27 cellular contexts compared by ENCODE assay signal in genomic region chr1:974293-974640, GRCh38. TPM values are rescaled to one million over a fixed set of nuclear protein-coding genes. Genes with fewer than 3 reads are reported as not detected.
"Had no signal": no experiment of that assay in that cellular context is flagged by ENCODE, and none has a peak within 500 bp of the region (broad histone marks: within the 10 kb centered on the region; RNA-seq: fewer than 3 reads in every experiment).

No MANE protein-coding gene starts in this region.

- H3K36me3 ChIP-seq: lower lobe of right lung, neural progenitor cell, pancreas, prostate gland, right lobe of liver, tibial nerve, uterus had no signal

- H3K79me2 ChIP-seq: hepatocyte had no signal

- H3K9ac ChIP-seq: neural progenitor cell had no signal

- H3K9me3 ChIP-seq: heart left ventricle, lower lobe of right lung, pancreas, prostate gland, right lobe of liver, tibial nerve, uterus had no signal

- ATAC-seq: lower lobe of right lung; natural killer cell; pancreas; right lobe of liver; stimulated activated memory B cell treated with anti-CD40 and anti-IgM and Interleukin-4, amounts not matched to agents 10 μg/mL and 1 μg/mL and 100 μg/mL, for 72 hours; stimulated activated naive CD8-positive, alpha-beta T cell treated with anti-CD3 and anti-CD28 coated beads, Interleukin-15, amount 100 ng/mL, for 72 hours had no signal

- H2AFZ ChIP-seq: hepatocyte, neural progenitor cell had no signal

- FAIRE-seq: pancreas had no signal

- H3K4me1 ChIP-seq: neural progenitor cell, pancreas had no signal

- DNase-seq: islet precursor cell; lower lobe of right lung; mammary epithelial cell; mesendoderm; naive B cell; natural killer cell; nephron progenitor cell; stimulated activated CD4-positive, alpha-beta T cell treated with anti-CD3 and anti-CD28 coated beads, Interleukin-1b, Interleukin-23, amount 100 ng/mL, for 48 hours; stimulated activated CD4-positive, alpha-beta T cell treated with anti-CD3 and anti-CD28 coated beads, Interleukin-2, amount 100 ng/mL, for 48 hours; stimulated activated CD4-positive, alpha-beta T cell treated with anti-CD3 and anti-CD28 coated beads, Interleukin-4, amount 100 ng/mL, for 4 hours; stimulated activated CD8-positive, alpha-beta memory T cell treated with anti-CD3 and anti-CD28 coated beads, Interleukin-4, amount 100 ng/mL, for 48 hours; stimulated activated naive CD4-positive, alpha-beta T cell treated with Interleukin-2 at 50 U/mL for 16 hours; stimulated activated naive CD8-positive, alpha-beta T cell treated with anti-CD3 and anti-CD28 coated beads, Interleukin-15, amount 100 ng/mL, for 72 hours; substantia nigra; uterus had no signal

- H3K27ac ChIP-seq: hepatocyte, lower lobe of right lung, neural progenitor cell, pancreas, prostate gland, right lobe of liver, tibial nerve, uterus had no signal

- H3K4me3 ChIP-seq: heart left ventricle, hepatocyte, lower lobe of right lung, neural progenitor cell, pancreas, prostate gland, right lobe of liver, smooth muscle cell, tibial nerve, uterus had no signal

- H3K4me2 ChIP-seq: hepatocyte, neural progenitor cell, smooth muscle cell had no signal

RNA-seq across cellular contexts. Expression of gene PERM1, which starts 7.6 kb away (rescaled TPM):
- total RNA-seq: hepatocyte, kidney epithelial cell, lower lobe of right lung, mammary epithelial cell, natural killer cell, smooth muscle cell had no signal
- polyA plus RNA-seq: mammary epithelial cell had no signal

RNA-seq across cellular contexts. Expression of gene PLEKHN1, which starts 8.0 kb away (rescaled TPM):
- total RNA-seq: skeletal muscle tissue, temporal lobe had no signal
